24 cellular contexts compared by ENCODE assay signal in genomic region chr11:69578167-69578566, GRCh38.
DNase-seq lines count a peak whose midpoint lies in the region; ATAC-seq, FAIRE-seq and TF ChIP-seq lines count a peak whose summit lies in the region.
"Had no signal": no experiment of that assay in that cellular context is flagged by ENCODE, and none has a peak within 500 bp of the region (broad histone marks: within the 10 kb centered on the region; RNA-seq: fewer than 3 reads in every experiment).

No MANE protein-coding gene starts in this region.

- no peaks in the 10 kb centered on the region for H3K9me2 ChIP-seq in PC-3 (replicated peaks; ENCODE audit: low read length)

- no TSS peak for BruUV-seq in PC-3 (replicated peaks; lab: Mats Ljungman, UMichigan)

- no peak overlapping the region for H3K9ac ChIP-seq in PC-3 (ENCODE audit: low read length)
- H3K9ac ChIP-seq: BLaER1 had no signal

- intact Hi-C loops in PC-3 (cut with micrococcal nuclease), result no loop called here

- no peaks in the 10 kb centered on the region for H3F3A ChIP-seq in PC-3 (ENCODE audit: low read length, unreplicated experiment)

- no peaks in the 10 kb centered on the region for H3K9me3 ChIP-seq in PC-3 (ENCODE audit: low read length)
- H3K9me3 ChIP-seq: BLaER1, Caco-2 had no signal

- H3K4me1 ChIP-seq in PC-3 (ENCODE audit: insufficient read depth, low read length), result no peaks in the 10 kb centered on the region

- no peak overlapping the region for H3K27ac Mint-ChIP-seq in activated CD8-positive, alpha-beta memory T cell treated with anti-CD3 and anti-CD28 coated beads, Interleukin-2, amount 10 ng/mL, durations not matched to agents 7 days and 5 days
- H3K27ac Mint-ChIP-seq: B cell; CD4-positive, CD25-positive, alpha-beta regulatory T cell; CD8-positive, alpha-beta T cell; GM23338; H9 had no signal

- peaks cover 3% of the 10 kb centered on the region for H3K27me3 ChIP-seq in bronchial epithelial cell (ENCODE audit: control insufficient read depth, insufficient read depth, low read length)
- H3K27me3 ChIP-seq in PC-3 (ENCODE audit: low read length), result peaks cover 24% of the 10 kb centered on the region
- H3K27me3 ChIP-seq: BLaER1 had no signal

- H3K36me3 Mint-ChIP-seq in activated CD8-positive, alpha-beta memory T cell treated with anti-CD3 and anti-CD28 coated beads, Interleukin-2, amount 10 ng/mL, durations not matched to agents 7 days and 5 days, result no peaks in the 10 kb centered on the region
- H3K36me3 Mint-ChIP-seq: CD4-positive, CD25-positive, alpha-beta regulatory T cell; CD8-positive, alpha-beta T cell had no signal

- FAIRE-seq in GM18507 (lab: Jason Lieb, UNC) (peak; percentile 41), bronchial epithelial cell (lab: Jason Lieb, UNC) (peak; percentile 64)
- FAIRE-seq: A204.1, G401.6, GM12892, GM19239 had no signal

- CTCF ChIA-PET in activated CD8-positive, alpha-beta memory T cell treated with anti-CD3 and anti-CD28 coated beads, Interleukin-2, amount 10 ng/mL, durations not matched to agents 7 days and 5 days (lab: Charles Lee), result no interaction called here
- CTCF ChIA-PET in PC-3 (lab: Charles Lee), result no interaction called here

- no peak overlapping the region for H3K27ac ChIP-seq in PC-3 (ENCODE audit: low read length)
- H3K27ac ChIP-seq: 22Rv1, BLaER1, C4-2B had no signal

- POLR2A ChIA-PET in PC-3 (lab: Charles Lee; ENCODE audit: unreplicated experiment), result no interaction called here

- peaks cover 35% of the 10 kb centered on the region for H3K27me3 Mint-ChIP-seq in activated CD8-positive, alpha-beta memory T cell treated with anti-CD3 and anti-CD28 coated beads, Interleukin-2, amount 10 ng/mL, durations not matched to agents 7 days and 5 days

- peak; percentile 6 for DNase-seq in activated CD8-positive, alpha-beta memory T cell treated with anti-CD3 and anti-CD28 coated beads, Interleukin-2, amount 50 U/mL, for 48 hours
- DNase-seq in activated CD8-positive, alpha-beta memory T cell treated with anti-CD3 and anti-CD28 coated beads, Interleukin-2, amount 10 ng/mL, durations not matched to agents 7 days and 5 days, result no peak
- DNase-seq in GM18507 (ENCODE audit: extremely low spot score, insufficient read length, low read depth), result no peak
- DNase-seq in RPMI8226, result peak; percentile 79
- no peak for DNase-seq in bronchial epithelial cell (ENCODE audit: low read depth)
- no peak for DNase-seq in UCSD-AML1 (lab: John Stamatoyannopoulos, UW; ENCODE audit: unreplicated experiment)
- no peak for DNase-seq in PC-3
- DNase-seq: Caco-2; CD4-positive, CD25-positive, alpha-beta regulatory T cell; CD8-positive, alpha-beta T cell; DMS153; DND-41; H9 had no signal

- H4K20me1 ChIP-seq in PC-3 (ENCODE audit: low read length), result no peaks in the 10 kb centered on the region
- H4K20me1 ChIP-seq: BLaER1 had no signal

- H3K4me2 ChIP-seq in PC-3 (ENCODE audit: low read length), result no peak overlapping the region
- H3K4me2 ChIP-seq: BLaER1, GM23338 had no signal

- no peak for ATAC-seq in activated CD8-positive, alpha-beta memory T cell treated with anti-CD3 and anti-CD28 coated beads, Interleukin-2, amount 10 ng/mL, durations not matched to agents 7 days and 5 days
- ATAC-seq in HG02642 (IDR thresholded peaks at IDR 0.05; ENCODE audit: poor library complexity, unreplicated experiment) (no peak), PC-3 (no peak)
- ATAC-seq: CD8-positive, alpha-beta T cell; GM23338; HCT116 had no signal

- H3K79me2 ChIP-seq in PC-3 (ENCODE audit: low read length), result no peaks in the 10 kb centered on the region

- no peak overlapping the region for H3K4me3 ChIP-seq in bronchial epithelial cell (ENCODE audit: low read depth, low read length)
- no peak overlapping the region for H3K4me3 ChIP-seq in PC-3 (ENCODE audit: low read length)
- H3K4me3 ChIP-seq: BLaER1, GM23338 had no signal

- H2AFZ ChIP-seq in PC-3 (ENCODE audit: low read length), result no peak overlapping the region
- H2AFZ ChIP-seq: GM23338 had no signal

- H3K36me3 ChIP-seq in bronchial epithelial cell (ENCODE audit: control insufficient read depth, insufficient read depth, low read length), result no peaks in the 10 kb centered on the region
- no peaks in the 10 kb centered on the region for H3K36me3 ChIP-seq in PC-3 (ENCODE audit: low read depth, low read length)
- H3K36me3 ChIP-seq: BLaER1 had no signal

- no peak for TF ChIP-seq CTCF in bronchial epithelial cell (IDR thresholded peaks at IDR 0.05; ENCODE audit: insufficient read depth, low read length, severe bottlenecking)
- TF ChIP-seq CTCF in PC-3 (conservative IDR thresholded peaks at IDR 0.05; ENCODE audit: low read depth, low read length), result no peak

- no peak overlapping the region for H3K4me3 Mint-ChIP-seq in activated CD8-positive, alpha-beta memory T cell treated with anti-CD3 and anti-CD28 coated beads, Interleukin-2, amount 10 ng/mL, durations not matched to agents 7 days and 5 days
- H3K4me3 Mint-ChIP-seq: B cell; CD4-positive, CD25-positive, alpha-beta regulatory T cell; CD8-positive, alpha-beta T cell; GM23338; H9 had no signal

- no peaks in the 10 kb centered on the region for H3K4me1 Mint-ChIP-seq in activated CD8-positive, alpha-beta memory T cell treated with anti-CD3 and anti-CD28 coated beads, Interleukin-2, amount 10 ng/mL, durations not matched to agents 7 days and 5 days
- H3K4me1 Mint-ChIP-seq: B cell, GM23338, H9 had no signal

- no peaks in the 10 kb centered on the region for H3K9me3 Mint-ChIP-seq in activated CD8-positive, alpha-beta memory T cell treated with anti-CD3 and anti-CD28 coated beads, Interleukin-2, amount 10 ng/mL, durations not matched to agents 7 days and 5 days (ENCODE audit: low read depth)
- H3K9me3 Mint-ChIP-seq: CD4-positive, CD25-positive, alpha-beta regulatory T cell; CD8-positive, alpha-beta T cell; GM23338; H9 had no signal

Comparison
In these comparisons a context has a peak if more than half of its experiments do, and no peak if none do; other contexts are left out.
1. DNase-seq: peak in activated CD8-positive, alpha-beta memory T cell treated with anti-CD3 and anti-CD28 coated beads, Interleukin-2, amount 50 U/mL, for 48 hours (single experiment) and RPMI8226 (single experiment); none in activated CD8-positive, alpha-beta memory T cell treated with anti-CD3 and anti-CD28 coated beads, Interleukin-2, amount 10 ng/mL, durations not matched to agents 7 days and 5 days (single experiment), GM18507 (single experiment), bronchial epithelial cell (single experiment), UCSD-AML1 (single experiment) and PC-3 (single experiment).